In genomic region chr2:98807221-98807620, GRCh38 we compare ENCODE assay signal across 17 cellular contexts.
DNase-seq lines count a peak whose midpoint lies in the region; ATAC-seq and TF ChIP-seq lines count a peak whose summit lies in the region.
"Had no signal": no experiment of that assay in that cellular context is flagged by ENCODE, and none has a peak within 500 bp of the region (broad histone marks: within the 10 kb centered on the region; RNA-seq: fewer than 3 reads in every experiment).

No MANE protein-coding gene starts in this region.

- no peaks in the 10 kb centered on the region for H3K27me3 ChIP-seq in RWPE2 (ENCODE audit: insufficient read depth, poor library complexity, severe bottlenecking)
- H3K27me3 ChIP-seq in GM23248 (replicated peaks; ENCODE audit: insufficient read depth), result no peaks in the 10 kb centered on the region; the same call in 1 of the 2 replicates
- H3K27me3 ChIP-seq: spleen had no signal

- intact Hi-C loops in CD14-positive monocyte (cut with micrococcal nuclease), result no loop called here

- H3K9me3 ChIP-seq in RWPE2 (ENCODE audit: severe bottlenecking) (no peaks in the 10 kb centered on the region), GM23248 (ENCODE audit: low read depth) (no peaks in the 10 kb centered on the region)
- H3K9me3 ChIP-seq: mucosa of descending colon, prostate gland, SJSA1 had no signal

- peak overlapping the region in 6 of 7 donors; percentile 19 to 84 (median 59) for H3K27ac Mint-ChIP-seq in CD14-positive monocyte

- H3K4me2 ChIP-seq in GM23248 (ENCODE audit: unreplicated experiment), result no peak overlapping the region

- no peak overlapping the region for H3K4me3 ChIP-seq in RWPE2 (ENCODE audit: severe bottlenecking)
- no peak overlapping the region for H3K4me3 ChIP-seq in GM23248
- H3K4me3 ChIP-seq: K562, mucosa of descending colon, prostate gland, SJSA1, spleen had no signal

- H3K79me2 ChIP-seq in GM23248 (ENCODE audit: insufficient read depth), result no peaks in the 10 kb centered on the region

- H3K36me3 ChIP-seq in RWPE2 (ENCODE audit: low read depth), result no peaks in the 10 kb centered on the region
- no peaks in the 10 kb centered on the region for H3K36me3 ChIP-seq in GM23248 (ENCODE audit: low read depth)
- H3K36me3 ChIP-seq: prostate gland, SJSA1, spleen had no signal

- no peaks in the 10 kb centered on the region for H3F3A ChIP-seq in GM23248 (ENCODE audit: insufficient read depth)

- peak overlapping the region; percentile 86 for H3K27ac ChIP-seq in RWPE2 (ENCODE audit: poor library complexity, severe bottlenecking)
- H3K27ac ChIP-seq in GM23248, result no peak overlapping the region
- H3K27ac ChIP-seq: C4-2B, SJSA1 had no signal

- H3K4me3 Mint-ChIP-seq in CD14-positive monocyte, result no peak overlapping the region

- DNase-seq in A172 (ENCODE audit: low spot score), result peak; percentile 14
- no peak for DNase-seq in CD14-positive monocyte (ENCODE audit: low spot score)
- no peak for DNase-seq in RWPE2 (ENCODE audit: low spot score)
- peak; percentile 12 for DNase-seq in ecto neural progenitor cell (ENCODE audit: low spot score)
- DNase-seq in GM23248, result no peak
- DNase-seq in LoVo (ENCODE audit: low spot score), result no peak
- DNase-seq in mesenteric fat pad (ENCODE audit: low spot score), result no peak
- DNase-seq: HCEC 1CT, kidney glomerular epithelial cell, mucosa of descending colon, NCI-H1436, spleen had no signal

- H3K9me3 Mint-ChIP-seq in CD14-positive monocyte, result peaks cover 0 to 1% (median 0%) of the 10 kb centered on the region in 7 donors

- H3K4me1 Mint-ChIP-seq in CD14-positive monocyte, result peaks cover 55% of the 10 kb centered on the region

- no peak overlapping the region for H3K9ac ChIP-seq in GM23248

- 91 to 95% methylated on average over 3 of the region's 3 CpGs for WGBS in GM23248 (ENCODE audit: low coverage in 1 of 2, low lambda C conversion rate in 2 of 2, missing lambda C conversion rate in 2 of 2), 2 experiments

- no peak for TF ChIP-seq CTCF in CD14-positive monocyte (IDR thresholded peaks at IDR 0.05)
- no peak for TF ChIP-seq CTCF in RWPE2 (IDR thresholded peaks at IDR 0.05; ENCODE audit: poor library complexity, severe bottlenecking)

- no peaks in the 10 kb centered on the region for H4K20me1 ChIP-seq in GM23248 (ENCODE audit: insufficient read depth)

- peaks cover 4 to 7% of the 10 kb centered on the region in 2 donors for H3K36me3 Mint-ChIP-seq in CD14-positive monocyte

- H3K4me1 ChIP-seq in RWPE2 (ENCODE audit: insufficient read depth, poor library complexity, severe bottlenecking) (peaks cover 19% of the 10 kb centered on the region), GM23248 (ENCODE audit: insufficient read depth) (no peaks in the 10 kb centered on the region)
- H3K4me1 ChIP-seq: SJSA1 had no signal

- peaks cover 0 to 4% (median 3%) of the 10 kb centered on the region in 3 donors for H3K27me3 Mint-ChIP-seq in CD14-positive monocyte (ENCODE audit: low read depth in 3 of 3)

- ATAC-seq in RWPE2 (ENCODE audit: low read depth) (no peak), GM19328 (IDR thresholded peaks at IDR 0.05; ENCODE audit: unreplicated experiment) (no peak)
- ATAC-seq: K562, mucosa of descending colon had no signal

- in situ Hi-C loops in GM23248 (cut with MboI), result no loop called here

- H2AFZ ChIP-seq in GM23248, result no peak overlapping the region

- H3K9me2 ChIP-seq in GM23248 (ENCODE audit: insufficient read depth), result no peaks in the 10 kb centered on the region

Comparison
In these comparisons a context has a peak if more than half of its experiments do, and no peak if none do; other contexts are left out.
1. DNase-seq: peak in A172 (single experiment) and ecto neural progenitor cell (single experiment); none in CD14-positive monocyte (single experiment), RWPE2 (single experiment), GM23248 (single experiment), LoVo (single experiment) and mesenteric fat pad (single experiment).